13 cellular contexts compared by ENCODE assay signal in the genomic region with DNA sequence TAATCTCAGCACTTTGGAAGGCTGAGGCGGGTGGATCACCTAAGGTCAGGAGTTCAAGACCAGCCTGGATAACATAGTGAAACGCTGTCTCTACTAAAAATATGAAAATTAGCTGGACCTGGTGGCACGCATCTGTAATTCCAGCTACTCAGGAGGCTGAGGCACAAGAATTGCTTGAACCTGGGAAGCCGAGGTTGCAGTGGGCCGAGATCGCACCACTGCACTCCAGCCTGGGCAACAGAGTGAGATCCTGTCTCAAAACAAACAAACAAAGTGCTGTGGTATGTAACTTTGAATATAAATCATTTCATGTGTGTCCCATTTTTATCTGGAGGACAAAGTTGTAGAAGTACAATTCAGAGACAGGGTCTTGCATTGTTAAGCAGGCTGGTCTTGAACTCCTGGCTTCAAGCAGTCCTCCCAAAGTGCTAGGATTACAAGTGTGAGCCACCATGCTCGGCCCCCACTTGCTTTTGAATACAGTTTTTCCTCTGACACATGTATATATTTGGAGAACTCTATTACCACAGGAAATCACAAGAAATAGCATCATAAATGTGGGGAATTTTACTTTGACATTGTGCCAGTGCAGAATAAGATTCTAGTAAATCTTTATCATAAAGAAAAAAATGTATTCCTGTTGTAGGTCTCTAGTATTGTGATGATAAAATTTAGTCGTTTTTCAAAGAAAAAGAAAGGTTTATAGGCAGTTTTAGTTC.
DNase-seq lines count a peak whose midpoint lies in the region; ATAC-seq and TF ChIP-seq lines count a peak whose summit lies in the region.
"Had no signal": no experiment of that assay in that cellular context is flagged by ENCODE, and none has a peak within 500 bp of the region (broad histone marks: within the 10 kb centered on the region; RNA-seq: fewer than 3 reads in every experiment).

No MANE protein-coding gene starts in this region.

- peak overlapping the region; percentile 89 for H3K27ac ChIP-seq in SK-N-MC
- peak overlapping the region in 14 of 21 experiments; percentile 1 to 74 (median 32) for H3K27ac ChIP-seq in skin epidermis

- DNase-seq in ELR (ENCODE audit: low read depth) (peak; percentile 49), SK-N-MC (ENCODE audit: low read depth, low spot score) (no peak), fibroblast of peridontal ligament (ENCODE audit: extremely low read depth) (peak; percentile 43), GM10266 (ENCODE audit: extremely low spot score) (no peak), NCI-H1417 treated with DMSO at 0.1 percent for 48 hours (lab: John Stamatoyannopoulos, UW) (no peak)
- DNase-seq: activated T-cell treated with anti-CD3 and anti-CD28 coated beads, Interleukin-2, amount 50 U/mL, for 72 hours; BE2C; NCI-H1092; NCI-H2171; stimulated activated CD4-positive, alpha-beta T cell treated with anti-CD3 and anti-CD28 coated beads, Interleukin-2, amount 100 ng/mL, for 24 hours had no signal

- TF ChIP-seq CTCF in GM10266 (IDR thresholded peaks at IDR 0.05; ENCODE audit: control insufficient read depth, insufficient read depth, low read depth, missing control alignments): no peak

- H3K9ac ChIP-seq in SK-N-MC (ENCODE audit: insufficient read length): no peak overlapping the region

- peaks cover 4% of the 10 kb centered on the region; the same call in 1 of the 2 replicates for H3K36me3 ChIP-seq in SK-N-MC (ENCODE audit: insufficient read depth, low read length)

- no peak for ATAC-seq in GM21423 (IDR thresholded peaks at IDR 0.05; ENCODE audit: unreplicated experiment)
- ATAC-seq: activated T-cell treated with anti-CD3 and anti-CD28 coated beads, Interleukin-2, amount 50 U/mL, for 72 hours had no signal

- H3K4me3 ChIP-seq in SK-N-MC (no peak overlapping the region; the same call in 1 of the 2 replicates), skin epidermis (no peak overlapping the region)
- H3K4me3 ChIP-seq: lung had no signal

- H3K9me3 ChIP-seq in SK-N-MC (ENCODE audit: low read depth, low read length): no peaks in the 10 kb centered on the region
- H3K9me3 ChIP-seq: BE2C had no signal

Comparison
In these comparisons a context has a peak if more than half of its experiments do, and no peak if none do; other contexts are left out.
1. DNase-seq: peak in ELR (single experiment) and fibroblast of peridontal ligament (single experiment); none in SK-N-MC (single experiment), GM10266 (single experiment) and NCI-H1417 treated with DMSO at 0.1 percent for 48 hours (single experiment).